ENCODE assay signal across 18 cellular contexts in genomic region chr14:86999076-86999475, GRCh38.
DNase-seq lines count a peak whose midpoint lies in the region; ATAC-seq and TF ChIP-seq lines count a peak whose summit lies in the region.
"Had no signal": no experiment of that assay in that cellular context is flagged by ENCODE, and none has a peak within 500 bp of the region (broad histone marks: within the 10 kb centered on the region; RNA-seq: fewer than 3 reads in every experiment).

No MANE protein-coding gene starts in this region.

- H3K4me3 ChIP-seq in OCI-LY7 (ENCODE audit: low read depth, low read length, poor library complexity, severe bottlenecking) = no peak overlapping the region
- no peak overlapping the region for H3K4me3 ChIP-seq in fibroblast of the aortic adventitia (ENCODE audit: low read depth, low read length)
- H3K4me3 ChIP-seq: GM12878, HAP-1, K562, SJSA1 had no signal

- no peaks in the 10 kb centered on the region for H3K9me2 ChIP-seq in OCI-LY7 (ENCODE audit: insufficient read depth, low read length)

- no peak overlapping the region for H3K4me3 Mint-ChIP-seq in activated CD8-positive, alpha-beta memory T cell treated with anti-CD3 and anti-CD28 coated beads, Interleukin-2, amount 10 ng/mL, durations not matched to agents 7 days and 5 days
- H3K4me3 Mint-ChIP-seq: CD4-positive, CD25-positive, alpha-beta regulatory T cell had no signal

- no peaks in the 10 kb centered on the region for H3K36me3 Mint-ChIP-seq in activated CD8-positive, alpha-beta memory T cell treated with anti-CD3 and anti-CD28 coated beads, Interleukin-2, amount 10 ng/mL, durations not matched to agents 7 days and 5 days
- H3K36me3 Mint-ChIP-seq: CD4-positive, CD25-positive, alpha-beta regulatory T cell had no signal

- BruUV-seq in OCI-LY7 (replicated peaks; lab: Mats Ljungman, UMichigan) = no TSS peak

- H3K4me1 Mint-ChIP-seq in activated CD8-positive, alpha-beta memory T cell treated with anti-CD3 and anti-CD28 coated beads, Interleukin-2, amount 10 ng/mL, durations not matched to agents 7 days and 5 days = no peaks in the 10 kb centered on the region
- H3K4me1 Mint-ChIP-seq: CD4-positive, CD25-positive, alpha-beta regulatory T cell had no signal

- intact Hi-C loops in OCI-LY7 (cut with micrococcal nuclease; ENCODE audit: unreplicated experiment) = no loop called here

- H3K36me3 ChIP-seq in OCI-LY7 (ENCODE audit: insufficient read depth, low read length) = no peaks in the 10 kb centered on the region
- H3K36me3 ChIP-seq: HAP-1, SJSA1 had no signal

- no peak overlapping the region for H3K27ac ChIP-seq in OCI-LY7 (ENCODE audit: low read depth, low read length, poor library complexity, severe bottlenecking)
- H3K27ac ChIP-seq: SJSA1 had no signal

- H3K9me3 ChIP-seq in OCI-LY7 (ENCODE audit: low read length) = no peaks in the 10 kb centered on the region
- H3K9me3 ChIP-seq: HAP-1, SJSA1 had no signal

- TF ChIP-seq CTCF in OCI-LY7 (conservative IDR thresholded peaks at IDR 0.05; ENCODE audit: low read length) = no peak
- TF ChIP-seq CTCF in fibroblast of the aortic adventitia (IDR thresholded peaks at IDR 0.05; ENCODE audit: insufficient read depth, low read length) = no peak

- H2AFZ ChIP-seq in OCI-LY7 (ENCODE audit: low read length) = peak overlapping the region; percentile 50; the same call in 1 of the 2 replicates

- H3K9me3 Mint-ChIP-seq in activated CD8-positive, alpha-beta memory T cell treated with anti-CD3 and anti-CD28 coated beads, Interleukin-2, amount 10 ng/mL, durations not matched to agents 7 days and 5 days (ENCODE audit: low read depth) = peaks cover 7% of the 10 kb centered on the region

- H3K79me2 ChIP-seq in OCI-LY7 (ENCODE audit: insufficient read depth, low read depth, low read length) = no peaks in the 10 kb centered on the region

- POLR2A ChIA-PET in OCI-LY7 (lab: Charles Lee) = interaction anchor here (0.6 to 1.4 kb wide), 5 partner anchors 9 to 731 kb away, joined by 3 read pairs; no protein-coding TSS in a partner anchor

- CTCF ChIA-PET in OCI-LY7 (lab: Charles Lee; ENCODE audit: unreplicated experiment) = no interaction called here
- CTCF ChIA-PET in activated CD8-positive, alpha-beta memory T cell treated with anti-CD3 and anti-CD28 coated beads, Interleukin-2, amount 10 ng/mL, durations not matched to agents 7 days and 5 days (lab: Charles Lee) = no interaction called here

- no peaks in the 10 kb centered on the region for H3K4me1 ChIP-seq in OCI-LY7 (ENCODE audit: insufficient read depth, low read length, poor library complexity, severe bottlenecking)
- H3K4me1 ChIP-seq: HAP-1, SJSA1 had no signal

- H3K4me2 ChIP-seq in OCI-LY7 (ENCODE audit: low read length) = no peak overlapping the region

- H3K27me3 Mint-ChIP-seq in activated CD8-positive, alpha-beta memory T cell treated with anti-CD3 and anti-CD28 coated beads, Interleukin-2, amount 10 ng/mL, durations not matched to agents 7 days and 5 days = no peaks in the 10 kb centered on the region
- H3K27me3 Mint-ChIP-seq: CD4-positive, CD25-positive, alpha-beta regulatory T cell had no signal

- no peak for ATAC-seq in GM19467 (IDR thresholded peaks at IDR 0.05; ENCODE audit: unreplicated experiment)
- ATAC-seq in activated CD8-positive, alpha-beta memory T cell treated with anti-CD3 and anti-CD28 coated beads, Interleukin-2, amount 10 ng/mL, durations not matched to agents 7 days and 5 days = no peak
- ATAC-seq: GM12878, K562 had no signal

- DNase-seq in AG08395 (ENCODE audit: low spot score) = peak; percentile 52
- peak; percentile 26 for DNase-seq in GM03348 (ENCODE audit: low spot score)
- no peak for DNase-seq in OCI-LY7 (ENCODE audit: low spot score)
- peak; percentile 53 for DNase-seq in fibroblast of the aortic adventitia (ENCODE audit: low read depth)
- DNase-seq in AG08396 (ENCODE audit: low spot score) = no peak
- DNase-seq in activated CD8-positive, alpha-beta memory T cell treated with anti-CD3 and anti-CD28 coated beads, Interleukin-2, amount 10 ng/mL, durations not matched to agents 7 days and 5 days = no peak
- no peak for DNase-seq in ureter (ENCODE audit: low spot score)
- DNase-seq: 8988T; CD4-positive, CD25-positive, alpha-beta regulatory T cell; NCI-H1092; NCI-H2081 treated with DMSO at 0.1 percent for 48 hours; NCI-H510A treated with DMSO at 0.1 percent for 48 hours; NCI-H82 had no signal

- H3K27ac Mint-ChIP-seq in activated CD8-positive, alpha-beta memory T cell treated with anti-CD3 and anti-CD28 coated beads, Interleukin-2, amount 10 ng/mL, durations not matched to agents 7 days and 5 days = no peak overlapping the region
- H3K27ac Mint-ChIP-seq: CD4-positive, CD25-positive, alpha-beta regulatory T cell had no signal

- H4K20me1 ChIP-seq in OCI-LY7 (ENCODE audit: insufficient read depth, low read length) = no peaks in the 10 kb centered on the region

Comparison
In these comparisons a context has a peak if more than half of its experiments do, and no peak if none do; other contexts are left out.
1. DNase-seq: peak in AG08395 (single experiment), GM03348 (single experiment) and fibroblast of the aortic adventitia (single experiment); none in OCI-LY7 (single experiment), AG08396 (single experiment), activated CD8-positive, alpha-beta memory T cell treated with anti-CD3 and anti-CD28 coated beads, Interleukin-2, amount 10 ng/mL, durations not matched to agents 7 days and 5 days (single experiment) and ureter (single experiment).